In the genomic region with DNA sequence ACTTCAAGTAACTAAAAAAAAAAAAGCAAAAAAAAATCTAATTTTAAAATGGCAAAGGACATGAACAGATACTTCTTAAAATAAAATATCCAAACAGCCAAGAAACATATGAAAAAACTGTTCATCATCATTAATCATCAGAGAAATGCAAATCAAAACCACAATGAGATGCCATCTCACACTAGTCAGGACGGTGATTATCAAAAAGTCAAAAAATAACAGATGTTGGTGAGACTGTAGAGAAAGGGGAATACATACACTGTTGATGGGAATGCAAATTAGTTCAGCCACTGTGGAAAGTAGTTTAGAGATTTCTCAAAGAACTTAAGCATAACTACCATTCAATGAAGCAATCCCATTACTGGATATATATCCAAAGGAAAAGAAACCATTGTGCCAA, we compare ENCODE assay signal across 28 cellular contexts. TPM values are rescaled to one million over a fixed set of nuclear protein-coding genes. Genes with fewer than 3 reads are reported as not detected.
"Had no signal": no experiment of that assay in that cellular context is flagged by ENCODE, and none has a peak within 500 bp of the region (broad histone marks: within the 10 kb centered on the region; RNA-seq: fewer than 3 reads in every experiment).

No MANE protein-coding gene starts in this region.

- H3K9ac ChIP-seq: parathyroid adenoma had no signal

- H3K9me3 ChIP-seq: breast epithelium, psoas muscle, thoracic aorta had no signal

- H3K27me3 ChIP-seq: breast epithelium, heart left ventricle, left lung had no signal

- H2AFZ ChIP-seq: parathyroid adenoma had no signal

- H3K4me1 ChIP-seq: breast epithelium, left lung had no signal

- ATAC-seq: activated CD8-positive, alpha-beta T cell treated with anti-CD3 and anti-CD28 coated beads for 36 hours; activated naive CD8-positive, alpha-beta T cell treated with anti-CD3 and anti-CD28 coated beads, Interleukin-2, amount 50 U/mL, for 24 hours; activated T-cell treated with anti-CD3 and anti-CD28 coated beads, Interleukin-2, amount 50 U/mL, for 4 hours; activated T-helper 17 cell treated with anti-CD3 and anti-CD28 coated beads, Interleukin-2, amount 50 U/mL, for 72 hours; effector memory CD8-positive, alpha-beta T cell; heart left ventricle; left lung; lower lobe of right lung; naive thymus-derived CD8-positive, alpha-beta T cell; psoas muscle; T-helper 17 cell had no signal

- DNase-seq: activated CD4-positive, alpha-beta T cell treated with anti-CD3 and anti-CD28 coated beads, Interleukin-2, amount 10 ng/mL, durations not matched to agents 7 days and 5 days; activated CD4-positive, CD25-positive, alpha-beta regulatory T cell treated with anti-CD3 and anti-CD28 coated beads, Interleukin-2, amount 50 U/mL, for 72 hours; activated CD8-positive, alpha-beta T cell treated with anti-CD3 and anti-CD28 coated beads for 36 hours; activated gamma-delta T cell treated with Interleukin-2 at 50 U/mL for 16 hours; activated naive CD4-positive, alpha-beta T cell treated with anti-CD3 and anti-CD28 coated beads, Interleukin-2, amount 50 U/mL, for 16 hours; activated naive CD8-positive, alpha-beta T cell treated with anti-CD3 and anti-CD28 coated beads, Interleukin-2, amount 50 U/mL, for 24 hours; activated T-cell treated with anti-CD3 and anti-CD28 coated beads, Interleukin-2, amount 50 U/mL, for 4 hours; amygdala; effector memory CD8-positive, alpha-beta T cell; erythroblast; heart left ventricle; hypothalamus; kidney glomerular epithelial cell; left lung; lower lobe of right lung; mesenchymal stem cell; naive thymus-derived CD8-positive, alpha-beta T cell; nucleus accumbens; psoas muscle; stimulated activated CD4-positive, alpha-beta T cell treated with anti-CD3 and anti-CD28 coated beads, Interleukin-15, amount 100 ng/mL, for 24 hours; stimulated activated CD4-positive, alpha-beta T cell treated with anti-CD3 and anti-CD28 coated beads, Interleukin-2, amount 100 ng/mL, for 24 hours; stimulated activated naive CD4-positive, alpha-beta T cell; T-helper 17 cell; trophoblast cell had no signal

- H3K4me3 ChIP-seq: breast epithelium, heart left ventricle, left lung, lower lobe of right lung, psoas muscle, thoracic aorta had no signal

- H3K36me3 ChIP-seq: breast epithelium, heart left ventricle, left lung, lower lobe of right lung, thoracic aorta had no signal

- H3K27ac ChIP-seq: breast epithelium, heart left ventricle, left lung, lower lobe of right lung, parathyroid adenoma, psoas muscle, thoracic aorta had no signal

RNA-seq across cellular contexts. Expression of a gene that starts 30.2 kb away (rescaled TPM):
- total RNA-seq: activated CD4-positive, alpha-beta T cell treated with anti-CD3 and anti-CD28 coated beads, Interleukin-2, amount 10 ng/mL, durations not matched to agents 7 days and 5 days; activated CD8-positive, alpha-beta T cell treated with anti-CD3 and anti-CD28 coated beads for 36 hours; activated T-helper 17 cell treated with anti-CD3 and anti-CD28 coated beads, Interleukin-2, amount 50 U/mL, for 72 hours; naive thymus-derived CD8-positive, alpha-beta T cell; T-helper 17 cell had no signal
- polyA plus RNA-seq: naive thymus-derived CD8-positive, alpha-beta T cell had no signal
